In genomic region chr7:121366852-121367431, GRCh38 we compare ENCODE assay signal across 8 cellular contexts. TPM values are rescaled to one million over a fixed set of nuclear protein-coding genes. Genes with fewer than 3 reads are reported as not detected.
A peak's percentile ranks its signal among the peaks of the same experiment; 100 is the strongest.
DNase-seq lines count a peak whose midpoint lies in the region; ATAC-seq, FAIRE-seq and TF ChIP-seq lines count a peak whose summit lies in the region.

No MANE protein-coding gene starts in this region.

- FAIRE-seq in RCC 7860 (lab: Jason Lieb, UNC) (peak; percentile 90), endometrium (lab: Jason Lieb, UNC) (peak; percentile 77)

- H3K4me2 ChIP-seq in osteoblast (ENCODE audit: insufficient read depth, low read length) = no peak overlapping the region

- TF ChIP-seq CTCF in HEK293 (tag by site-specific recombination; IDR thresholded peaks at IDR 0.05) (peak; percentile 38; the same call in 1 of the 2 replicates), osteoblast (IDR thresholded peaks at IDR 0.05; ENCODE audit: extremely low read depth, low read depth, low read length) (peak; percentile 69)

- H4K20me1 ChIP-seq in osteoblast (ENCODE audit: insufficient read depth, low read length) = peaks cover 3% of the 10 kb centered on the region

- H3K9me3 ChIP-seq in HEK293 (ENCODE audit: control insufficient read depth, insufficient read depth, low read depth, low read length) = no peaks in the 10 kb centered on the region
- no peaks in the 10 kb centered on the region for H3K9me3 ChIP-seq in osteoblast (ENCODE audit: low read depth, low read length)

- no peaks in the 10 kb centered on the region for H3K4me1 ChIP-seq in HEK293 (ENCODE audit: control insufficient read depth, insufficient read depth, low read length)
- H3K4me1 ChIP-seq in osteoblast (ENCODE audit: insufficient read depth, low read length) = peaks cover 7% of the 10 kb centered on the region

- CTCF ChIA-PET in HEK293 (lab: Yijun Ruan, JAX) = interaction anchor here (0.5 to 3.4 kb wide), 28 partner anchors 9 to 628 kb away, joined by 3 to 36 read pairs (median 4); partner anchors contain the start of gene FAM3C

- H3K36me3 ChIP-seq in HEK293 (ENCODE audit: control insufficient read depth in 2 of 2, insufficient read depth in 1 of 2, low read length in 2 of 2) (peaks cover 15 to 20% of the 10 kb centered on the region in 2 experiments), osteoblast (ENCODE audit: insufficient read depth, low read length) (peaks cover 58% of the 10 kb centered on the region)

- H3K27me3 ChIP-seq in osteoblast (ENCODE audit: insufficient read depth, low read length) = no peaks in the 10 kb centered on the region

- H3K27ac ChIP-seq in HEK293 (ENCODE audit: extremely low read depth, low read depth, low read length) = no peak overlapping the region
- no peak overlapping the region for H3K27ac ChIP-seq in osteoblast (ENCODE audit: low read depth, low read length)

- no peak for ATAC-seq in GM19395 (IDR thresholded peaks at IDR 0.05; ENCODE audit: unreplicated experiment)

- no peak overlapping the region for H2AFZ ChIP-seq in osteoblast (ENCODE audit: low read length)

- DNase-seq in NCI-H1694 treated with DMSO at 0.1 percent for 48 hours (lab: John Stamatoyannopoulos, UW) (peak; percentile 69), NCI-H1694 (lab: John Stamatoyannopoulos, UW) (no peak), RCC 7860 (ENCODE audit: low spot score) (peak; percentile 51), osteoblast (ENCODE audit: insufficient read length, low spot score, missing footprints) (no peak), NK-92 (lab: John Stamatoyannopoulos, UW; ENCODE audit: unreplicated experiment) (no peak)

- H3K79me2 ChIP-seq in osteoblast (ENCODE audit: insufficient read depth, low read length) = peaks cover 28% of the 10 kb centered on the region

- POLR2A ChIA-PET in HEK293 (lab: Yijun Ruan, JAX) = interaction anchor here (1.6 kb wide), 1 partner anchor 29 kb away, joined by 8 read pairs; the partner anchor contains the start of gene FAM3C

- H3K4me3 ChIP-seq in HEK293 (ENCODE audit: low read depth, low read length) (no peak overlapping the region), osteoblast (ENCODE audit: insufficient read depth, low read length) (no peak overlapping the region)

TF ChIP-seq in HEK293, 187 proteins besides CTCF, POLR2A, EP300 and RAD21:
- TF ChIP-seq HOXA7 (CRISPR knock-in tag; IDR thresholded peaks at IDR 0.05; ENCODE audit: borderline replicate concordance) (no peak), ZNF654 (tag by site-specific recombination; IDR thresholded peaks at IDR 0.05; ENCODE audit: low read depth) (peak; percentile 77)

RNA-seq across cellular contexts. Expression of gene FAM3C, which starts 29.2 kb away (rescaled TPM):
- total RNA-seq in osteoblast = 65.5 and 67.2 TPM in 2 replicates

RNA-seq across cellular contexts. Expression of gene WNT16, which starts 38.1 kb away (rescaled TPM):
- total RNA-seq in osteoblast = under 0.01 and 0.29 TPM in 2 replicates

Comparison
In these comparisons a context has a peak if more than half of its experiments do, and no peak if none do; other contexts are left out.
1. DNase-seq: peak in NCI-H1694 treated with DMSO at 0.1 percent for 48 hours (single experiment) and RCC 7860 (single experiment); none in NCI-H1694 (single experiment), osteoblast (single experiment) and NK-92 (single experiment).